ENCODE assay signal across 26 cellular contexts in the genomic region with DNA sequence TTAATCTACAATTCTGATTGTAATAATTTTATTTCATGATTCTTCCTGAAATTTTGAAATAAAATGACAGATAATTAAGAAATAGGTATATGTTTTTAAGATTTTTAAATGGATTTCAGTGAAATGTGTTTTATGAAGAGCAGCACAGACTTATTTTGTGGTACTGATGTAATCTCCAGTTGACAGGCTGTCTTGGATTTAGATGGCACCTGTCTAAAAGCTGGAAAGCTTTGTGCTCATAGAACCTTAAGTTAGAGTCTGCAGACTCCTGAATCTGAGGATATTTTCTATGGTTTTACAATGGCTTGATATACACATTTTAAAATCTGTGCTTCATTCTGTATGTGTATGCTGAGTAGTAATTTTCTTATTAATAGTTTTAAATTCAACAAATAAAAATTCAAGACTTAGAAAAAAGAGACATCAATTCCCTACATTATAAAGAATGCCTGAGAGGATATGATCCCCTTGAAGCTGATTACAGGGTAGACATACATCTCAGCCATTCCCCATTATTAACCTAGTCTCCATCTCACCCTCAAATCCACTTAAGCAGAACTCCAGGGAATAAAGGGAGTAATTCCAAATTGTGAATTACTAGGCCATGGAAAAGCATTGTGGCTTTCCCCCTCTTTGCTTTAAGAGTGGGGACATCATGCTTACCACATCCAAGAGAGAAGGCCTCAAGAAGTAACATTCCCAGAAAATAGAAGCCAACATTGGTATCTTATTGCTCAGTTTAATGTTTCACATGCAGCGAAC. TPM values are rescaled to one million over a fixed set of nuclear protein-coding genes. Genes with fewer than 3 reads are reported as not detected.
"Had no signal": no experiment of that assay in that cellular context is flagged by ENCODE, and none has a peak within 500 bp of the region (broad histone marks: within the 10 kb centered on the region; RNA-seq: fewer than 3 reads in every experiment).

No MANE protein-coding gene starts in this region.

- H3K9me3 Mint-ChIP-seq: neural progenitor cell had no signal

- H3K36me3 Mint-ChIP-seq: naive thymus-derived CD8-positive, alpha-beta T cell; neural progenitor cell; stimulated activated effector memory CD8-positive, alpha-beta T cell treated with anti-CD3 and anti-CD28 coated beads, Interleukin-12 subunit alpha, Interleukin-12 subunit beta, amount 100 ng/mL, for 72 hours had no signal

- FAIRE-seq: keratinocyte, pancreas had no signal

- H3K4me3 Mint-ChIP-seq: naive thymus-derived CD8-positive, alpha-beta T cell; nephron; neural progenitor cell; stimulated activated effector memory CD8-positive, alpha-beta T cell treated with anti-CD3 and anti-CD28 coated beads, Interleukin-12 subunit alpha, Interleukin-12 subunit beta, amount 100 ng/mL, for 72 hours; stimulated activated naive CD8-positive, alpha-beta T cell treated with anti-CD3 and anti-CD28 coated beads, Interleukin-15, Interleukin-2, amounts not matched to agents 100 ng/mL and 50 ng/mL, for 24 hours had no signal

- H3K27ac Mint-ChIP-seq: naive thymus-derived CD8-positive, alpha-beta T cell; nephron; neural progenitor cell; stimulated activated effector memory CD8-positive, alpha-beta T cell treated with anti-CD3 and anti-CD28 coated beads, Interleukin-12 subunit alpha, Interleukin-12 subunit beta, amount 100 ng/mL, for 72 hours; stimulated activated naive CD8-positive, alpha-beta T cell treated with anti-CD3 and anti-CD28 coated beads, Interleukin-15, Interleukin-2, amounts not matched to agents 100 ng/mL and 50 ng/mL, for 24 hours had no signal

- H3K27me3 ChIP-seq: left lung, neural progenitor cell, neutrophil, pancreas, spleen, suprapubic skin, tibial artery, uterus had no signal

- H3K4me1 ChIP-seq: left lung, lower lobe of right lung, neural progenitor cell, pancreas, prostate gland, spleen, suprapubic skin, tibial artery, uterus had no signal

- H3K4me2 ChIP-seq: neural progenitor cell had no signal

- H3K27ac ChIP-seq: left lung, lower lobe of right lung, neural progenitor cell, neutrophil, pancreas, prostate gland, skin epidermis, spleen, suprapubic skin, thoracic aorta, tibial artery, uterus had no signal

- H2AFZ ChIP-seq: neural progenitor cell had no signal

- DNase-seq: hippocampal formation; left colon; left lung; lower lobe of right lung; mammary epithelial cell; mesenchymal stem cell; naive thymus-derived CD8-positive, alpha-beta T cell; pancreas; retina; right cardiac atrium; spleen; stimulated activated CD4-positive, alpha-beta T cell treated with anti-CD3 and anti-CD28 coated beads, Interleukin-4, amount 100 ng/mL, for 24 hours; stimulated activated naive CD4-positive, alpha-beta T cell; tibial artery; trophoblast cell; uterus had no signal

- H3K4me3 ChIP-seq: left lung, lower lobe of right lung, neural progenitor cell, pancreas, prostate gland, skin epidermis, spleen, suprapubic skin, thoracic aorta, tibial artery, uterus had no signal

- H3K27me3 Mint-ChIP-seq: naive thymus-derived CD8-positive, alpha-beta T cell; stimulated activated naive CD8-positive, alpha-beta T cell treated with anti-CD3 and anti-CD28 coated beads, Interleukin-15, Interleukin-2, amounts not matched to agents 100 ng/mL and 50 ng/mL, for 24 hours had no signal

- H3K9me3 ChIP-seq: left lung, lower lobe of right lung, neutrophil, pancreas, prostate gland, suprapubic skin, thoracic aorta, tibial artery, uterus had no signal

- H3K4me1 Mint-ChIP-seq: naive thymus-derived CD8-positive, alpha-beta T cell; nephron; neural progenitor cell; stimulated activated effector memory CD8-positive, alpha-beta T cell treated with anti-CD3 and anti-CD28 coated beads, Interleukin-12 subunit alpha, Interleukin-12 subunit beta, amount 100 ng/mL, for 72 hours had no signal

- H3K36me3 ChIP-seq: left lung, lower lobe of right lung, neural progenitor cell, neutrophil, pancreas, prostate gland, spleen, suprapubic skin, thoracic aorta, tibial artery, uterus had no signal

RNA-seq across cellular contexts. Expression of a gene that starts 33.7 kb away (rescaled TPM):
- total RNA-seq: naive thymus-derived CD8-positive, alpha-beta T cell had no signal
- polyA plus RNA-seq: naive thymus-derived CD8-positive, alpha-beta T cell had no signal
